Comparison of ENCODE assay signal across 9 cellular contexts in the genomic region with DNA sequence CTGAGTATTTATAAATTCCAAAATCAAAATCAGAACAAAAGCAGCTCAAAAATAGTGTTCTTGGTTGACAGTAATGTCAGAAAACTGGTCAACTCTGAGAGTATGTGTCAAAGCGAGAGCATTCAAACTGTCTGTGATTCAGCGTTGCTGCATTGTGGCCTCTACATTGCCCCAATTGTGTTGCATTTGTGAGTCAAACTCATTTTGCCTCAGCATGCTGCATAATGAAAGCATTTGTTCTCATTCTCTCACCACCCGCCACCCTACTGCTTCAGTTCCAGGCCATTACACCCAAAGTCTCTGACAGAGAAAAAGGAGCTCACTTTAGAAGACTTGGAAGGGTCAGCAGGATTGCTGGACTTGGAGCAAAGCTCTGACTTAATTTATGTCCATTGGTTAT.
DNase-seq lines count a peak whose midpoint lies in the region; ATAC-seq and TF ChIP-seq lines count a peak whose summit lies in the region.
"Had no signal": no experiment of that assay in that cellular context is flagged by ENCODE, and none has a peak within 500 bp of the region (broad histone marks: within the 10 kb centered on the region; RNA-seq: fewer than 3 reads in every experiment).

No MANE protein-coding gene starts in this region.

- H3K36me3 ChIP-seq in effector memory CD4-positive, alpha-beta T cell (ENCODE audit: control insufficient read depth, insufficient read depth, low read length): no peaks in the 10 kb centered on the region

- DNase-seq in epithelial cell of esophagus (ENCODE audit: low read depth): peak; percentile 50
- DNase-seq in nucleus accumbens (lab: John Stamatoyannopoulos, UW): peak in 44 of 56 donors; percentile 11 to 78 (median 48)
- no peak for DNase-seq in effector memory CD4-positive, alpha-beta T cell
- DNase-seq in GM19240 (ENCODE audit: insufficient read length, low spot score): no peak
- no peak for DNase-seq in NCI-H1930 (lab: John Stamatoyannopoulos, UW)
- DNase-seq: SIG-M5 had no signal

- H3K4me1 ChIP-seq in effector memory CD4-positive, alpha-beta T cell (ENCODE audit: control insufficient read depth, insufficient read depth, low read length, poor library complexity, severe bottlenecking): no peaks in the 10 kb centered on the region

- no peak overlapping the region for H3K4me3 ChIP-seq in epithelial cell of esophagus (ENCODE audit: low read length)
- H3K4me3 ChIP-seq in effector memory CD4-positive, alpha-beta T cell (ENCODE audit: insufficient read depth, low read depth, low read length, poor library complexity, severe bottlenecking): no peak overlapping the region

- no peak overlapping the region for H3K27ac ChIP-seq in effector memory CD4-positive, alpha-beta T cell (ENCODE audit: insufficient read depth, low read length, poor library complexity, severe bottlenecking)

- H3K9me3 ChIP-seq in effector memory CD4-positive, alpha-beta T cell (ENCODE audit: control insufficient read depth, low read length): no peaks in the 10 kb centered on the region

- no peaks in the 10 kb centered on the region for H3K27me3 ChIP-seq in effector memory CD4-positive, alpha-beta T cell (replicated peaks; ENCODE audit: control insufficient read depth, insufficient read depth, low read length, poor library complexity, severe bottlenecking)

- ATAC-seq in GM18858 (IDR thresholded peaks at IDR 0.05; ENCODE audit: unreplicated experiment) (peak; percentile 65), HG03095 (IDR thresholded peaks at IDR 0.05; ENCODE audit: unreplicated experiment) (peak; percentile 67), GM18907 (IDR thresholded peaks at IDR 0.05; ENCODE audit: unreplicated experiment) (no peak)

- TF ChIP-seq CTCF in epithelial cell of esophagus (IDR thresholded peaks at IDR 0.05; ENCODE audit: insufficient read depth, low read depth, low read length, missing control alignments): no peak

Comparison
In these comparisons a context has a peak if more than half of its experiments do, and no peak if none do; other contexts are left out.
1. DNase-seq: peak in epithelial cell of esophagus (single experiment) and nucleus accumbens (44 of 56); none in effector memory CD4-positive, alpha-beta T cell (0 of 3), GM19240 (single experiment) and NCI-H1930 (0 of 2).